In the genomic region with DNA sequence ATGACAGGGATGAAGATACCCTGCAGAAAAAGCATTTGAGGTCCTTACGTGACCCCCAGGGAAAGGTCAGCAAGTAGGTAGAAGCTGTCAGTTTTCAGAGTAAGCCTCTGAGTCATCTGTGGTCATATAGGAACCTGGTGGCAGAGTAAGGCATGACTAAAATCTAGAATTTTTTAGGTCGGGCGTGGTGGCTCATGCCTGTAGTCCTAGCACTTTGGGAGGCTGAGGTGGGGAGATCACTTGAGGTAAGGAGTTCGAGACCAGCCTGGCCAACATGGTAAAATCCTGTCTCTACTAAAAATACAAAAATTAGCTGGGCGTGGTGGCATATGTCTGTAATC, we compare ENCODE assay signal across 8 cellular contexts. TPM values are rescaled to one million over a fixed set of nuclear protein-coding genes. Genes with fewer than 3 reads are reported as not detected.
DNase-seq lines count a peak whose midpoint lies in the region; ATAC-seq and TF ChIP-seq lines count a peak whose summit lies in the region.
"Not testable (repeated sequence)": the region's sequence is repeated elsewhere in the genome, so short reads cannot be mapped to it uniquely, and the experiment has no call there.

No MANE protein-coding gene starts in this region.

- 45% methylated on average over 5 of the region's 5 CpGs for WGBS in mammary epithelial cell (ENCODE audit: low coverage, missing lambda C conversion rate)

- peak; percentile 99 for ATAC-seq in activated CD4-positive, alpha-beta T cell treated with anti-CD3 and anti-CD28 coated beads for 36 hours
- peak; percentile 99 for ATAC-seq in stimulated activated effector memory CD8-positive, alpha-beta T cell treated with anti-CD3 and anti-CD28 coated beads, Interleukin-12 subunit alpha, Interleukin-12 subunit beta, amount 100 ng/mL, for 72 hours

- not testable (repeated sequence) for H3K79me2 ChIP-seq in mammary epithelial cell (ENCODE audit: insufficient read depth, low read length)

- not testable (repeated sequence) for H3K36me3 Mint-ChIP-seq in activated CD4-positive, alpha-beta T cell treated with anti-CD3 and anti-CD28 coated beads for 36 hours (ENCODE audit: low read depth)
- H3K36me3 Mint-ChIP-seq in stimulated activated effector memory CD8-positive, alpha-beta T cell treated with anti-CD3 and anti-CD28 coated beads, Interleukin-12 subunit alpha, Interleukin-12 subunit beta, amount 100 ng/mL, for 72 hours: peaks cover 48% of the 10 kb centered on the region

- intact Hi-C loops in activated CD4-positive, alpha-beta T cell treated with anti-CD3 and anti-CD28 coated beads for 36 hours (cut with DNase I, micrococcal nuclease): loop anchor here in 1 of 2 experiments (1.0 kb wide), 1 partner anchor 105 kb away; the partner anchor contains the start of gene STARD9
- intact Hi-C loops in mammary epithelial cell (cut with micrococcal nuclease): not testable (repeated sequence)

- dilution Hi-C loops in mammary epithelial cell (cut with HindIII; ENCODE audit: low sequenced_read_pairs): not testable (repeated sequence)

- H3K4me3 ChIP-seq in mammary epithelial cell (replicated peaks in 1 of 3; ENCODE audit: insufficient read depth in 1 of 3, low read depth in 2 of 3, low read length in 3 of 3): not testable (repeated sequence)

- H3K27me3 Mint-ChIP-seq in activated CD4-positive, alpha-beta T cell treated with anti-CD3 and anti-CD28 coated beads for 36 hours: not testable (repeated sequence)

- peak overlapping the region; percentile 21 for H3K4me2 ChIP-seq in mammary epithelial cell (ENCODE audit: insufficient read depth, low read depth, low read length)

- CTCF ChIA-PET in GM10248 (lab: Yijun Ruan, JAX): interaction anchor here (0.7 to 1.5 kb wide), 5 partner anchors 8 to 546 kb away, joined by 3 to 4 read pairs (median 3); no protein-coding TSS in a partner anchor
- CTCF ChIA-PET in activated CD4-positive, alpha-beta T cell treated with anti-CD3 and anti-CD28 coated beads for 36 hours (lab: Charles Lee): interaction anchor here (1.4 kb wide), 1 partner anchor 246 kb away, joined by 4 read pairs; no protein-coding TSS in a partner anchor
- CTCF ChIA-PET in mammary epithelial cell (lab: Charles Lee; ENCODE audit: low non-redundant PET): interaction anchor here (0.6 kb wide), 1 partner anchor 48 kb away, joined by 5 read pairs; no protein-coding TSS in a partner anchor

- H3K27ac ChIP-seq in mammary epithelial cell (ENCODE audit: insufficient read depth, low read depth, low read length): peak overlapping the region; percentile 65

- not testable (repeated sequence) for H3K27ac Mint-ChIP-seq in activated CD4-positive, alpha-beta T cell treated with anti-CD3 and anti-CD28 coated beads for 36 hours
- peak overlapping the region; percentile 46 for H3K27ac Mint-ChIP-seq in stimulated activated effector memory CD8-positive, alpha-beta T cell treated with anti-CD3 and anti-CD28 coated beads, Interleukin-12 subunit alpha, Interleukin-12 subunit beta, amount 100 ng/mL, for 72 hours

- not testable (repeated sequence) for H3K4me3 Mint-ChIP-seq in activated CD4-positive, alpha-beta T cell treated with anti-CD3 and anti-CD28 coated beads for 36 hours; stimulated activated effector memory CD8-positive, alpha-beta T cell treated with anti-CD3 and anti-CD28 coated beads, Interleukin-12 subunit alpha, Interleukin-12 subunit beta, amount 100 ng/mL, for 72 hours

- not testable (repeated sequence) for H3K36me3 ChIP-seq in mammary epithelial cell (ENCODE audit: insufficient read depth, low read length)

- TF ChIP-seq CTCF in GM10248 (IDR thresholded peaks at IDR 0.05; ENCODE audit: control extremely low read depth, extremely low read depth, low read depth, missing control alignments); mammary epithelial cell (conservative IDR thresholded peaks at IDR 0.05 in 1 of 2, IDR thresholded peaks at IDR 0.05 in 1 of 2; ENCODE audit: extremely low read depth in 1 of 2, insufficient read depth in 1 of 2, low read depth in 1 of 2, low read length in 2 of 2): not testable (repeated sequence)

- H3K9me3 Mint-ChIP-seq in activated CD4-positive, alpha-beta T cell treated with anti-CD3 and anti-CD28 coated beads for 36 hours (ENCODE audit: low read depth); stimulated activated effector memory CD8-positive, alpha-beta T cell treated with anti-CD3 and anti-CD28 coated beads, Interleukin-12 subunit alpha, Interleukin-12 subunit beta, amount 100 ng/mL, for 72 hours: not testable (repeated sequence)

- not testable (repeated sequence) for H4K20me1 ChIP-seq in mammary epithelial cell (ENCODE audit: insufficient read depth, low read length)

- peaks cover 15% of the 10 kb centered on the region for H3K4me1 Mint-ChIP-seq in activated CD4-positive, alpha-beta T cell treated with anti-CD3 and anti-CD28 coated beads for 36 hours
- H3K4me1 Mint-ChIP-seq in stimulated activated effector memory CD8-positive, alpha-beta T cell treated with anti-CD3 and anti-CD28 coated beads, Interleukin-12 subunit alpha, Interleukin-12 subunit beta, amount 100 ng/mL, for 72 hours: not testable (repeated sequence)

- H3K9me3 ChIP-seq in mammary epithelial cell (replicated peaks; ENCODE audit: insufficient read depth, low read length): not testable (repeated sequence)

- DNase-seq in GM10248 (ENCODE audit: extremely low spot score) (peak; percentile 57), HCEC 1CT (peak; percentile 9), OCI-M1 (lab: John Stamatoyannopoulos, UW) (peak; percentile 3), mammary epithelial cell (peak; percentile 86)
- peak; percentile 80 for DNase-seq in activated CD4-positive, alpha-beta T cell treated with anti-CD3 and anti-CD28 coated beads for 36 hours
- DNase-seq in activated T-cell treated with anti-CD3 and anti-CD28 coated beads, Interleukin-2, amount 50 U/mL, for 48 hours: peak; percentile 68 to 73
- DNase-seq in stimulated activated CD4-positive, alpha-beta T cell treated with anti-CD3 and anti-CD28 coated beads, Interleukin-12 subunit alpha, Interleukin-12 subunit beta, amount 100 ng/mL, for 48 hours (ENCODE audit: low read depth in 2 of 3, low spot score in 1 of 3): peak; percentile 35 to 55 (median 55)
- DNase-seq in stimulated activated effector memory CD8-positive, alpha-beta T cell treated with anti-CD3 and anti-CD28 coated beads, Interleukin-12 subunit alpha, Interleukin-12 subunit beta, amount 100 ng/mL, for 72 hours (ENCODE audit: low spot score in 2 of 2): peak; percentile 13 to 64

- peaks cover 24% of the 10 kb centered on the region for H3K4me1 ChIP-seq in mammary epithelial cell (ENCODE audit: insufficient read depth, low read length)

- H2AFZ ChIP-seq in mammary epithelial cell (ENCODE audit: low read depth, low read length): not testable (repeated sequence)

- POLR2A ChIA-PET in GM10248 (lab: Yijun Ruan, JAX); activated CD4-positive, alpha-beta T cell treated with anti-CD3 and anti-CD28 coated beads for 36 hours (lab: Charles Lee): not testable (repeated sequence)

- H3K27me3 ChIP-seq in mammary epithelial cell (ENCODE audit: insufficient read depth, low read length): not testable (repeated sequence)

- in situ Hi-C loops in mammary epithelial cell (cut with MboI; ENCODE audit: low sequenced_read_pairs in 2 of 2): not testable (repeated sequence)

- not testable (repeated sequence) for BruUV-seq in mammary epithelial cell (replicated peaks; lab: Mats Ljungman, UMichigan)

- H3K9ac ChIP-seq in mammary epithelial cell (ENCODE audit: insufficient read depth, low read length): not testable (repeated sequence)

RNA-seq across cellular contexts. Expression of gene CDAN1, which starts 56.8 kb away (rescaled TPM):
- total RNA-seq in activated CD4-positive, alpha-beta T cell treated with anti-CD3 and anti-CD28 coated beads for 36 hours: 10 to 100 TPM; 12.9 to 16.6 TPM
- 10 to 100 TPM in 1 of 2 donors, 1 to 10 TPM in 1; 7.5 to 15.0 TPM for total RNA-seq in mammary epithelial cell
- polyA plus RNA-seq in mammary epithelial cell: 4.7 TPM
- 6.4 TPM for polyA minus RNA-seq in mammary epithelial cell

Comparison
In these comparisons a context has a peak if more than half of its experiments do, and no peak if none do; other contexts are left out.
1. DNase-seq: peak in every context shown above with its lines; median percentile 86 in mammary epithelial cell; 80 in activated CD4-positive, alpha-beta T cell treated with anti-CD3 and anti-CD28 coated beads for 36 hours; 70 in activated T-cell treated with anti-CD3 and anti-CD28 coated beads, Interleukin-2, amount 50 U/mL, for 48 hours; 57 in GM10248; 55 in stimulated activated CD4-positive, alpha-beta T cell treated with anti-CD3 and anti-CD28 coated beads, Interleukin-12 subunit alpha, Interleukin-12 subunit beta, amount 100 ng/mL, for 48 hours; 38 in stimulated activated effector memory CD8-positive, alpha-beta T cell treated with anti-CD3 and anti-CD28 coated beads, Interleukin-12 subunit alpha, Interleukin-12 subunit beta, amount 100 ng/mL, for 72 hours; 9 in HCEC 1CT; 3 in OCI-M1.